1 cellular context compared by ENCODE assay signal in the genomic region with DNA sequence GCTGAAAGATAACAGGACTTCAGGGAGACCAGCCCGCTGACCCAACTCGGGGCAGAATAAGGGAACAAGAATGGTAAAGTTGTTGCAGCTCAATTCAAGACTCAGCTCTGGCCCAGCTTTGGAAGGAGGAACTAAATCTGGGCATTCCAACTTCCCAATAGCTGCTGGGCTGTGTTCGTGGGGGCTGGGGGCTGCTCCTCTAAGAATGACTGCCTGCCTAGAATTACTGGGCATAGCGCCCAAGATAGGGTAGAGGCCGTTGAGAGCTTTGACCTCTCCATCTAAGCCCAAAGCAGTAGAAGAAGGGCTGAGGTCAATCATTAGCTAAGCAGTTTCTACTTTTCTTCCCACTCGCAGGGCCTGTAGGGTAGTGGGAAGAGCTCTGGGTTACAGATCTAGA.
TF ChIP-seq lines count a peak whose summit lies in the region.

No MANE protein-coding gene starts in this region.

TF ChIP-seq in WTC11, 78 proteins besides CTCF, POLR2A, EP300 and RAD21 (continued from another document):
- TF ChIP-seq, protein P1, sequence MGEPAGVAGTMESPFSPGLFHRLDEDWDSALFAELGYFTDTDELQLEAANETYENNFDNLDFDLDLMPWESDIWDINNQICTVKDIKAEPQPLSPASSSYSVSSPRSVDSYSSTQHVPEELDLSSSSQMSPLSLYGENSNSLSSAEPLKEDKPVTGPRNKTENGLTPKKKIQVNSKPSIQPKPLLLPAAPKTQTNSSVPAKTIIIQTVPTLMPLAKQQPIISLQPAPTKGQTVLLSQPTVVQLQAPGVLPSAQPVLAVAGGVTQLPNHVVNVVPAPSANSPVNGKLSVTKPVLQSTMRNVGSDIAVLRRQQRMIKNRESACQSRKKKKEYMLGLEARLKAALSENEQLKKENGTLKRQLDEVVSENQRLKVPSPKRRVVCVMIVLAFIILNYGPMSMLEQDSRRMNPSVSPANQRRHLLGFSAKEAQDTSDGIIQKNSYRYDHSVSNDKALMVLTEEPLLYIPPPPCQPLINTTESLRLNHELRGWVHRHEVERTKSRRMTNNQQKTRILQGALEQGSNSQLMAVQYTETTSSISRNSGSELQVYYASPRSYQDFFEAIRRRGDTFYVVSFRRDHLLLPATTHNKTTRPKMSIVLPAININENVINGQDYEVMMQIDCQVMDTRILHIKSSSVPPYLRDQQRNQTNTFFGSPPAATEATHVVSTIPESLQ (CRISPR knock-in tag; IDR thresholded peaks at IDR 0.05), result no peak
